In genomic region chr20:38113401-38114325, GRCh38 we compare ENCODE assay signal across 1 cellular context.
A peak's percentile ranks its signal among the peaks of the same experiment; 100 is the strongest.
TF ChIP-seq lines count a peak whose summit lies in the region.

No MANE protein-coding gene starts in this region.

TF ChIP-seq in K562, 482 proteins besides CTCF, POLR2A, EP300 and RAD21 (continued from another document and continues in another):
- TF ChIP-seq ZNF589 (CRISPR knock-in tag; IDR thresholded peaks at IDR 0.05; ENCODE audit: low read depth) (no peak), ZMIZ1 (IDR thresholded peaks at IDR 0.05; ENCODE audit: low read depth in 2 of 2, low read length in 2 of 2) (0 out of 4 replicates have a peak, but pooled peaks of 1 of the 2 experiments have one; percentile 15), ZNF23 (CRISPR knock-in tag; IDR thresholded peaks at IDR 0.05) (no peak), PRDM10 (IDR thresholded peaks at IDR 0.05; ENCODE audit: partially characterized antibody) (peak; percentile 95), GATA2 (CRISPR knock-in tag; IDR thresholded peaks at IDR 0.05) (peak; percentile 76), ZNF551 (CRISPR knock-in tag; IDR thresholded peaks at IDR 0.05) (no peak), HDAC2 (IDR thresholded peaks at IDR 0.05) (no peak; the same call in 1 of the 2 replicates), MXD1 (CRISPR knock-in tag; IDR thresholded peaks at IDR 0.05; ENCODE audit: borderline replicate concordance, poor library complexity, severe bottlenecking) (no peak), MEIS2 (IDR thresholded peaks at IDR 0.05; ENCODE audit: partially characterized antibody) (peak; percentile 66), MTA1 (IDR thresholded peaks at IDR 0.05; ENCODE audit: borderline replicate concordance) (peak; percentile 52; the same call in 1 of the 2 replicates), ARNT (IDR thresholded peaks at IDR 0.05) (peak in 1 of 2 experiments; percentile 81; a peak in 2 of 4 replicates), ARID3B (CRISPR knock-in tag; IDR thresholded peaks at IDR 0.05; ENCODE audit: borderline replicate concordance) (no peak), FOXP1 (CRISPR knock-in tag; IDR thresholded peaks at IDR 0.05) (no peak), COPS2 (conservative IDR thresholded peaks at IDR 0.05) (no peak), JUN (IDR thresholded peaks at IDR 0.05; ENCODE audit: borderline replicate concordance, low read depth, low read length) (peak; percentile 32; the same call in 1 of the 2 replicates), JUN (CRISPR knock-in tag; IDR thresholded peaks at IDR 0.05; ENCODE audit: borderline replicate concordance) (no peak), ZNF253 (CRISPR knock-in tag; conservative IDR thresholded peaks at IDR 0.05) (no peak), OTX1 (CRISPR knock-in tag; IDR thresholded peaks at IDR 0.05) (no peak), ZNF311 (CRISPR knock-in tag; IDR thresholded peaks at IDR 0.05) (no peak), ZNF431 (CRISPR knock-in tag; IDR thresholded peaks at IDR 0.05) (0 out of 2 replicates have a peak, but pooled peaks have one; percentile 49), BRF1 (IDR thresholded peaks at IDR 0.05; ENCODE audit: borderline replicate concordance, extremely low read depth, insufficient read length) (no peak), TFE3 (CRISPR knock-in tag; IDR thresholded peaks at IDR 0.05) (no peak), TSC22D4 (tag; IDR thresholded peaks at IDR 0.05) (no peak), NCOA1 (IDR thresholded peaks at IDR 0.05; ENCODE audit: low read depth) (peak; percentile 62; the same call in 1 of the 2 replicates), SOX6 (IDR thresholded peaks at IDR 0.05) (peak; percentile 55; the same call in 1 of the 2 replicates), PKNOX1 (IDR thresholded peaks at IDR 0.05) (peak; percentile 16; the same call in 1 of the 2 replicates), CHAMP1 (IDR thresholded peaks at IDR 0.05) (no peak), ZNF766 (CRISPR knock-in tag; conservative IDR thresholded peaks at IDR 0.05) (0 out of 2 replicates have a peak, but pooled peaks have one; percentile 35), DPF2 (IDR thresholded peaks at IDR 0.05) (peak; percentile 41; the same call in 1 of the 2 replicates), MITF (IDR thresholded peaks at IDR 0.05) (no peak), HMGXB4 (CRISPR knock-in tag; IDR thresholded peaks at IDR 0.05) (0 out of 2 replicates have a peak, but pooled peaks have one; percentile 4), SMARCA4 (IDR thresholded peaks at IDR 0.05) (peak; percentile 70), ELF4 (CRISPR knock-in tag; IDR thresholded peaks at IDR 0.05) (no peak), NBN (IDR thresholded peaks at IDR 0.05; ENCODE audit: low read depth) (peak; percentile 85), ZNF592 (IDR thresholded peaks at IDR 0.05) (peak; percentile 71; the same call in 1 of the 2 replicates), KLF16 (IDR thresholded peaks at IDR 0.05) (no peak)
